Comparison of ENCODE assay signal across 29 cellular contexts in the genomic region with DNA sequence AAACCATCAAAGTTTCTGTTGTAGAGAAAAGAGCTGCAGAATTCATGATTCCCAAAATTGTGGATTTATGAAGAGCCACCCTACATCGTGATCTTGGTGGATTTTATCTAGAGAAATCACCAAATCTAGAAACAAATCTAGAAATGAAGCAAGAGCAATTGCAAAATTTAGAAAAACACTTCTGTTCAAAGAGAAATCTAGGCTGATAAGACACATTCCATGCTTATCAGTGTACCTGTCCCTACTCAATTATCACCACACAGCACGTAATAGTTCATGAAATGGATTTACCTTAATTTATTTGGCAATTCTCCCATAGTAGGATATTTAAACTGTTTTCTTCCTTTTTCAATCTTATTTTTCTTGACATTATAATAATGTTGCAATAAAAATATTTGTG.
"Had no signal": no experiment of that assay in that cellular context is flagged by ENCODE, and none has a peak within 500 bp of the region (broad histone marks: within the 10 kb centered on the region; RNA-seq: fewer than 3 reads in every experiment).

No MANE protein-coding gene starts in this region.

- H3K27ac Mint-ChIP-seq: activated CD4-positive, alpha-beta memory T cell treated with anti-CD3 and anti-CD28 coated beads for 36 hours; activated CD4-positive, alpha-beta T cell treated with anti-CD3 and anti-CD28 coated beads for 36 hours; activated CD4-positive, alpha-beta T cell treated with anti-CD3 and anti-CD28 coated beads, Interleukin-2, amount 10 ng/mL, durations not matched to agents 24 days and 14 days; activated naive CD8-positive, alpha-beta T cell treated with anti-CD3 and anti-CD28 coated beads, Interleukin-2, amount 50 U/mL, for 24 hours; brain; dendritic cell treated with granulocyte-macrophage colony-stimulating factor and Interleukin-4, amounts not matched to agents 40 ng/mL and 50 ng/mL, for 4 days; endodermal cell had no signal

- H3K4me3 Mint-ChIP-seq: activated CD4-positive, alpha-beta memory T cell treated with anti-CD3 and anti-CD28 coated beads for 36 hours; activated CD4-positive, alpha-beta T cell treated with anti-CD3 and anti-CD28 coated beads for 36 hours; activated CD4-positive, alpha-beta T cell treated with anti-CD3 and anti-CD28 coated beads, Interleukin-2, amount 10 ng/mL, durations not matched to agents 24 days and 14 days; activated naive CD8-positive, alpha-beta T cell treated with anti-CD3 and anti-CD28 coated beads, Interleukin-2, amount 50 U/mL, for 24 hours; activated T-cell treated with anti-CD3 and anti-CD28 coated beads, Interleukin-2, amount 50 U/mL, for 72 hours; brain; central memory CD8-positive, alpha-beta T cell; dendritic cell treated with granulocyte-macrophage colony-stimulating factor and Interleukin-4, amounts not matched to agents 40 ng/mL and 50 ng/mL, for 4 days; endodermal cell had no signal

- H3K4me3 ChIP-seq: adrenal gland, ascending aorta, breast epithelium, cardiac muscle cell, coronary artery, dorsolateral prefrontal cortex had no signal

- H3K27me3 ChIP-seq: adrenal gland, ascending aorta, breast epithelium, cardiac muscle cell, dorsolateral prefrontal cortex had no signal

- H3K4me1 Mint-ChIP-seq: endodermal cell had no signal

- H3K36me3 Mint-ChIP-seq: activated CD4-positive, alpha-beta memory T cell treated with anti-CD3 and anti-CD28 coated beads for 36 hours; activated naive CD4-positive, alpha-beta T cell treated with anti-CD3 and anti-CD28 coated beads, Interleukin-2, amount 50 U/mL, for 72 hours had no signal

- DNase-seq: activated CD4-positive, alpha-beta memory T cell treated with anti-CD3 and anti-CD28 coated beads for 36 hours; activated CD4-positive, alpha-beta T cell treated with anti-CD3 and anti-CD28 coated beads for 36 hours; activated CD4-positive, alpha-beta T cell treated with anti-CD3 and anti-CD28 coated beads, Interleukin-2, amount 10 ng/mL, durations not matched to agents 24 days and 14 days; activated CD4-positive, CD25-positive, alpha-beta regulatory T cell; activated CD4-positive, CD25-positive, alpha-beta regulatory T cell treated with anti-CD3 and anti-CD28 coated beads, Interleukin-2, amount 50 U/mL, for 72 hours; activated CD8-positive, alpha-beta memory T cell treated with anti-CD3 and anti-CD28 coated beads for 24 hours; activated effector memory CD4-positive, alpha-beta T cell treated with Interleukin-2 at 50 U/mL for 16 hours; activated gamma-delta T cell treated with Interleukin-2 at 50 U/mL for 16 hours; activated naive CD4-positive, alpha-beta T cell treated with Interleukin-2 at 50 U/mL for 16 hours; activated naive CD8-positive, alpha-beta T cell treated with anti-CD3 and anti-CD28 coated beads, Interleukin-2, amount 50 U/mL, for 24 hours; activated T-cell treated with anti-CD3 and anti-CD28 coated beads, Interleukin-2, amount 50 U/mL, for 1 hour; activated T-cell treated with anti-CD3 and anti-CD28 coated beads, Interleukin-2, amount 50 U/mL, for 72 hours; adrenal gland; amygdala; dorsolateral prefrontal cortex; effector memory CD4-positive, alpha-beta T cell; endodermal cell; foreskin fibroblast; head of caudate nucleus; T-helper 2 cell had no signal

- H3K36me3 ChIP-seq: adrenal gland, ascending aorta, breast epithelium, cardiac muscle cell had no signal

- H3K9me3 Mint-ChIP-seq: activated CD4-positive, alpha-beta memory T cell treated with anti-CD3 and anti-CD28 coated beads for 36 hours; activated CD4-positive, alpha-beta T cell treated with anti-CD3 and anti-CD28 coated beads, Interleukin-2, amount 10 ng/mL, durations not matched to agents 24 days and 14 days; activated naive CD4-positive, alpha-beta T cell treated with anti-CD3 and anti-CD28 coated beads, Interleukin-2, amount 50 U/mL, for 72 hours; activated naive CD8-positive, alpha-beta T cell treated with anti-CD3 and anti-CD28 coated beads, Interleukin-2, amount 50 U/mL, for 24 hours; activated T-cell treated with anti-CD3 and anti-CD28 coated beads, Interleukin-2, amount 50 U/mL, for 72 hours; central memory CD8-positive, alpha-beta T cell; dendritic cell treated with granulocyte-macrophage colony-stimulating factor and Interleukin-4, amounts not matched to agents 40 ng/mL and 50 ng/mL, for 4 days had no signal

- ATAC-seq: activated CD4-positive, alpha-beta T cell treated with anti-CD3 and anti-CD28 coated beads for 36 hours; activated naive CD4-positive, alpha-beta T cell treated with anti-CD3 and anti-CD28 coated beads, Interleukin-2, amount 50 U/mL, for 72 hours; activated naive CD8-positive, alpha-beta T cell treated with anti-CD3 and anti-CD28 coated beads, Interleukin-2, amount 50 U/mL, for 24 hours; activated T-cell treated with anti-CD3 and anti-CD28 coated beads, Interleukin-2, amount 50 U/mL, for 72 hours; esophagus mucosa had no signal

- H3K4me1 ChIP-seq: adrenal gland, ascending aorta, breast epithelium had no signal

- H3K27me3 Mint-ChIP-seq: activated CD4-positive, alpha-beta memory T cell treated with anti-CD3 and anti-CD28 coated beads for 36 hours; activated CD4-positive, alpha-beta T cell treated with anti-CD3 and anti-CD28 coated beads for 36 hours; activated CD4-positive, alpha-beta T cell treated with anti-CD3 and anti-CD28 coated beads, Interleukin-2, amount 10 ng/mL, durations not matched to agents 24 days and 14 days; activated naive CD8-positive, alpha-beta T cell treated with anti-CD3 and anti-CD28 coated beads, Interleukin-2, amount 50 U/mL, for 24 hours; brain; central memory CD8-positive, alpha-beta T cell; dendritic cell treated with granulocyte-macrophage colony-stimulating factor and Interleukin-4, amounts not matched to agents 40 ng/mL and 50 ng/mL, for 4 days had no signal

- H3K9me3 ChIP-seq: adrenal gland, ascending aorta, breast epithelium had no signal
